In genomic region chr5:179836225-179837019, GRCh38 we compare ENCODE assay signal across 1 cellular context.
TF ChIP-seq lines count a peak whose summit lies in the region.

No MANE protein-coding gene starts in this region.

TF ChIP-seq in K562, 482 proteins besides CTCF, POLR2A, EP300 and RAD21 (continued from another document and continues in another):
- TF ChIP-seq ZNF318 (IDR thresholded peaks at IDR 0.05; ENCODE audit: borderline replicate concordance in 1 of 2, low read depth in 1 of 2) (peak in 1 of 2 experiments; percentile 93; a peak in 2 of 4 replicates), ZNF263 (CRISPR knock-in tag; IDR thresholded peaks at IDR 0.05; ENCODE audit: borderline replicate concordance) (no peak), HMGN3 (IDR thresholded peaks at IDR 0.05; ENCODE audit: borderline replicate concordance, extremely low read depth, insufficient read length, low read depth, low read length) (peak; percentile 33), CBFA2T3 (IDR thresholded peaks at IDR 0.05) (peak; percentile 24), ZNF830 (CRISPR knock-in tag; IDR thresholded peaks at IDR 0.05) (no peak), ZNF253 (CRISPR knock-in tag; conservative IDR thresholded peaks at IDR 0.05) (no peak), UBTF (IDR thresholded peaks at IDR 0.05; ENCODE audit: borderline replicate concordance in 1 of 2, low read depth in 2 of 2, low read length in 2 of 2) (no peak), HMGXB4 (CRISPR knock-in tag; IDR thresholded peaks at IDR 0.05) (no peak), E2F6 (IDR thresholded peaks at IDR 0.05; ENCODE audit: borderline replicate concordance in 1 of 2, extremely low read depth in 1 of 2, insufficient read depth in 1 of 2, insufficient read length in 1 of 2, low read depth in 1 of 2, low read length in 1 of 2, poor library complexity in 1 of 2, severe bottlenecking in 1 of 2) (no peak), ETV5 (CRISPR knock-in tag; IDR thresholded peaks at IDR 0.05; ENCODE audit: low read depth) (no peak), ATF7 (IDR thresholded peaks at IDR 0.05) (peak; percentile 64), PRPF4 (IDR thresholded peaks at IDR 0.05; ENCODE audit: insufficient read depth, low read depth, low read length, poor library complexity, severe bottlenecking) (no peak), ZBTB43 (CRISPR knock-in tag; IDR thresholded peaks at IDR 0.05) (no peak), PML (IDR thresholded peaks at IDR 0.05; ENCODE audit: low read length) (peak; percentile 32; the same call in 1 of the 2 replicates), CEBPB (tag; IDR thresholded peaks at IDR 0.05) (no peak), THRAP3 (IDR thresholded peaks at IDR 0.05; ENCODE audit: borderline replicate concordance) (peak; percentile 58; the same call in 1 of the 2 replicates), CBX2 (IDR thresholded peaks at IDR 0.05; ENCODE audit: insufficient read depth, low read length, poor library complexity, severe bottlenecking) (no peak), SMARCA4 (IDR thresholded peaks at IDR 0.05) (no peak), HDAC3 (IDR thresholded peaks at IDR 0.05; ENCODE audit: borderline replicate concordance, partially characterized antibody) (no peak), ZC3H4 (CRISPR knock-in tag; IDR thresholded peaks at IDR 0.05; ENCODE audit: borderline replicate concordance) (no peak), CREM (IDR thresholded peaks at IDR 0.05; ENCODE audit: low read depth) (peak; percentile 28; the same call in 1 of the 2 replicates), ZSCAN29 (IDR thresholded peaks at IDR 0.05) (no peak), JUND (IDR thresholded peaks at IDR 0.05; ENCODE audit: borderline replicate concordance, low read depth, low read length) (peak; percentile 78), JUND (tag; IDR thresholded peaks at IDR 0.05; ENCODE audit: borderline replicate concordance, low read depth, low read length) (peak; percentile 84), ZNF277 (CRISPR knock-in tag; IDR thresholded peaks at IDR 0.05; ENCODE audit: borderline replicate concordance) (no peak), ZNF407 (IDR thresholded peaks at IDR 0.05; ENCODE audit: low read depth) (no peak)
